Comparison of ENCODE assay signal across 34 cellular contexts in genomic region chr12:121113057-121113456, GRCh38.
"Had no signal": no experiment of that assay in that cellular context is flagged by ENCODE, and none has a peak within 500 bp of the region (broad histone marks: within the 10 kb centered on the region; RNA-seq: fewer than 3 reads in every experiment).

No MANE protein-coding gene starts in this region.

- H3K27ac Mint-ChIP-seq: activated B cell treated with CpG ODN at 0.5 μM for 24 hours; activated naive CD4-positive, alpha-beta T cell treated with anti-CD3 and anti-CD28 coated beads for 36 hours; activated naive CD8-positive, alpha-beta T cell treated with anti-CD3 and anti-CD28 coated beads for 36 hours; activated naive CD8-positive, alpha-beta T cell treated with anti-CD3 and anti-CD28 coated beads, Interleukin-2, amount 50 U/mL, for 24 hours; activated T-cell treated with anti-CD3 and anti-CD28 coated beads, Interleukin-2, amount 50 U/mL, for 24 hours; activated T-helper 1 cell treated with anti-CD3 and anti-CD28 coated beads, Interleukin-12 subunit alpha, Interleukin-12 subunit beta, Interleukin-2, Interleukin-4 antibody, amounts not matched to agents 30 ng/mL and 10 ng/mL and 1 ng/mL, durations not matched to agents 14 hours and 24 hours and 36 hours; T-helper 17 cell; T-helper 2 cell treated with Interferon-gamma antibody and Interleukin-4, amounts not matched to agents 5 μg/mL and 100 μg/mL, for 36 hours had no signal

- H3K27ac ChIP-seq: adrenal gland, body of pancreas, esophagus muscularis mucosa, foreskin keratinocyte, gastrocnemius medialis, heart left ventricle, WERI-Rb-1 had no signal

- H3K9me3 Mint-ChIP-seq: activated B cell treated with CpG ODN at 0.5 μM for 24 hours; activated naive CD4-positive, alpha-beta T cell treated with anti-CD3 and anti-CD28 coated beads for 36 hours; activated naive CD8-positive, alpha-beta T cell treated with anti-CD3 and anti-CD28 coated beads for 36 hours; activated naive CD8-positive, alpha-beta T cell treated with anti-CD3 and anti-CD28 coated beads, Interleukin-2, amount 50 U/mL, for 24 hours; activated T-cell treated with anti-CD3 and anti-CD28 coated beads, Interleukin-2, amount 50 U/mL, for 24 hours; activated T-helper 1 cell treated with anti-CD3 and anti-CD28 coated beads, Interleukin-12 subunit alpha, Interleukin-12 subunit beta, Interleukin-2, Interleukin-4 antibody, amounts not matched to agents 30 ng/mL and 10 ng/mL and 1 ng/mL, durations not matched to agents 14 hours and 24 hours and 36 hours; effector memory CD8-positive, alpha-beta T cell; T-helper 2 cell treated with Interferon-gamma antibody and Interleukin-4, amounts not matched to agents 5 μg/mL and 100 μg/mL, for 36 hours had no signal

- H3K36me3 Mint-ChIP-seq: activated naive CD8-positive, alpha-beta T cell treated with anti-CD3 and anti-CD28 coated beads for 36 hours had no signal

- DNase-seq: activated B cell treated with CpG ODN at 0.5 μM for 24 hours; activated CD4-positive, alpha-beta T cell treated with anti-CD3 and anti-CD28 coated beads for 48 hours; activated CD4-positive, alpha-beta T cell treated with anti-CD3 and anti-CD28 coated beads, Interleukin-2, amount 50 U/mL, for 1 hour; activated CD4-positive, alpha-beta T cell treated with anti-CD3 and anti-CD28 coated beads, Interleukin-2, amount 50 U/mL, for 48 hours; activated CD8-positive, alpha-beta memory T cell treated with anti-CD3 and anti-CD28 coated beads, Interleukin-2, amount 50 U/mL, for 48 hours; activated gamma-delta T cell treated with Interleukin-2 at 50 U/mL for 16 hours; activated naive CD4-positive, alpha-beta T cell treated with anti-CD3 and anti-CD28 coated beads for 36 hours; activated naive CD8-positive, alpha-beta T cell treated with anti-CD3 and anti-CD28 coated beads for 36 hours; activated naive CD8-positive, alpha-beta T cell treated with anti-CD3 and anti-CD28 coated beads, Interleukin-2, amount 50 U/mL, for 24 hours; activated T-cell treated with anti-CD3 and anti-CD28 coated beads for 4 hours; activated T-cell treated with anti-CD3 and anti-CD28 coated beads, Interleukin-2, amount 50 U/mL, for 24 hours; adrenal gland; amygdala; aorta; body of pancreas; caudate nucleus; cortex of kidney; dermis blood vessel endothelial cell; effector CD4-positive, alpha-beta T cell; effector memory CD8-positive, alpha-beta T cell; erythroblast; foreskin keratinocyte; gastrocnemius medialis; glutamatergic neuron; heart left ventricle; SW 1271; T-helper 1 cell; T-helper 17 cell; T1000; WERI-Rb-1 had no signal

- H3K27me3 ChIP-seq: adrenal gland, body of pancreas, esophagus muscularis mucosa, foreskin keratinocyte, heart left ventricle had no signal

- H3K36me3 ChIP-seq: adrenal gland, esophagus muscularis mucosa, gastrocnemius medialis, heart left ventricle, WERI-Rb-1 had no signal

- H3K4me1 ChIP-seq: foreskin keratinocyte, gastrocnemius medialis, heart left ventricle had no signal

- H3K4me3 Mint-ChIP-seq: activated B cell treated with CpG ODN at 0.5 μM for 24 hours; activated naive CD4-positive, alpha-beta T cell treated with anti-CD3 and anti-CD28 coated beads for 36 hours; activated naive CD8-positive, alpha-beta T cell treated with anti-CD3 and anti-CD28 coated beads for 36 hours; activated naive CD8-positive, alpha-beta T cell treated with anti-CD3 and anti-CD28 coated beads, Interleukin-2, amount 50 U/mL, for 24 hours; activated T-cell treated with anti-CD3 and anti-CD28 coated beads, Interleukin-2, amount 50 U/mL, for 24 hours; activated T-helper 1 cell treated with anti-CD3 and anti-CD28 coated beads, Interleukin-12 subunit alpha, Interleukin-12 subunit beta, Interleukin-2, Interleukin-4 antibody, amounts not matched to agents 30 ng/mL and 10 ng/mL and 1 ng/mL, durations not matched to agents 14 hours and 24 hours and 36 hours; effector memory CD8-positive, alpha-beta T cell; T-helper 17 cell; T-helper 2 cell treated with Interferon-gamma antibody and Interleukin-4, amounts not matched to agents 5 μg/mL and 100 μg/mL, for 36 hours had no signal

- H3K27me3 Mint-ChIP-seq: activated B cell treated with CpG ODN at 0.5 μM for 24 hours; activated naive CD8-positive, alpha-beta T cell treated with anti-CD3 and anti-CD28 coated beads for 36 hours; activated naive CD8-positive, alpha-beta T cell treated with anti-CD3 and anti-CD28 coated beads, Interleukin-2, amount 50 U/mL, for 24 hours; activated T-cell treated with anti-CD3 and anti-CD28 coated beads, Interleukin-2, amount 50 U/mL, for 24 hours; effector memory CD8-positive, alpha-beta T cell; T-helper 17 cell had no signal

- H3K4me3 ChIP-seq: adrenal gland, body of pancreas, esophagus muscularis mucosa, gastrocnemius medialis, heart left ventricle had no signal

- H3K9me3 ChIP-seq: adrenal gland, body of pancreas, esophagus muscularis mucosa, gastrocnemius medialis, heart left ventricle had no signal

- ATAC-seq: activated CD4-positive, CD25-positive, alpha-beta regulatory T cell treated with anti-CD3 and anti-CD28 coated beads, Interleukin-2, amount 50 U/mL, for 24 hours; activated naive CD8-positive, alpha-beta T cell treated with anti-CD3 and anti-CD28 coated beads, Interleukin-2, amount 50 U/mL, for 24 hours; body of pancreas; effector memory CD8-positive, alpha-beta T cell; foreskin keratinocyte; gastrocnemius medialis; heart left ventricle; T-helper 17 cell had no signal

- H3K4me1 Mint-ChIP-seq: activated naive CD8-positive, alpha-beta T cell treated with anti-CD3 and anti-CD28 coated beads for 36 hours had no signal
